ENCODE assay signal across 6 cellular contexts in genomic region chr19:48501961-48502719, GRCh38.
A peak's percentile ranks its signal among the peaks of the same experiment; 100 is the strongest.
DNase-seq lines count a peak whose midpoint lies in the region; ATAC-seq and TF ChIP-seq lines count a peak whose summit lies in the region.

No MANE protein-coding gene starts in this region.

- DNase-seq in GM10248 (ENCODE audit: extremely low spot score) (peak; percentile 82), NCI-H226 (peak; percentile 91), iris pigment epithelial cell (ENCODE audit: low read depth) (peak; percentile 20), retina (no peak)
- DNase-seq in activated CD8-positive, alpha-beta memory T cell treated with anti-CD3 and anti-CD28 coated beads, Interleukin-2, amount 50 U/mL, for 48 hours = peak; percentile 79

- ATAC-seq in HG03354 (IDR thresholded peaks at IDR 0.05; ENCODE audit: poor library complexity, severe bottlenecking, unreplicated experiment) = no peak

- POLR2A ChIA-PET in GM10248 (lab: Yijun Ruan, JAX) = interaction anchor here (0.6 kb wide), 2 partner anchors 100 to 460 kb away, joined by 3 to 6 read pairs; no protein-coding TSS in a partner anchor

- CTCF ChIA-PET in GM10248 (lab: Yijun Ruan, JAX) = interaction anchor here (0.7 to 8.3 kb wide), 5 partner anchors 9 to 188 kb away, joined by 3 to 133 read pairs (median 4); no protein-coding TSS in a partner anchor

- TF ChIP-seq CTCF in GM10248 (IDR thresholded peaks at IDR 0.05; ENCODE audit: control extremely low read depth, extremely low read depth, low read depth, missing control alignments) = no peak
